ENCODE assay signal across 9 cellular contexts in genomic region chr11:71639520-71639849, GRCh38. TPM values are rescaled to one million over a fixed set of nuclear protein-coding genes. Genes with fewer than 3 reads are reported as not detected.
DNase-seq lines count a peak whose midpoint lies in the region; ATAC-seq and TF ChIP-seq lines count a peak whose summit lies in the region.
"Not testable (repeated sequence)": the region's sequence is repeated elsewhere in the genome, so short reads cannot be mapped to it uniquely, and the experiment has no call there.
"Had no signal": no experiment of that assay in that cellular context is flagged by ENCODE, and none has a peak within 500 bp of the region (broad histone marks: within the 10 kb centered on the region; RNA-seq: fewer than 3 reads in every experiment).

No MANE protein-coding gene starts in this region.

- H3K9me3 ChIP-seq in SU-DHL-6 (ENCODE audit: insufficient read depth, low read length); lower lobe of right lung: not testable (repeated sequence)

- not testable (repeated sequence) for H3K9ac ChIP-seq in SU-DHL-6 (ENCODE audit: low read length)

- H3K9me2 ChIP-seq in SU-DHL-6 (replicated peaks; ENCODE audit: insufficient read depth, low read length), result not testable (repeated sequence)

- not testable (repeated sequence) for H3K79me2 ChIP-seq in SU-DHL-6 (ENCODE audit: insufficient read depth, low read length)

- not testable (repeated sequence) for H4K20me1 ChIP-seq in SU-DHL-6 (ENCODE audit: low read depth, low read length)

- not testable (repeated sequence) for H3K4me3 ChIP-seq in NB4 (ENCODE audit: low read depth, low read length); SU-DHL-6 (ENCODE audit: insufficient read depth, low read length, poor library complexity, severe bottlenecking)
- peak overlapping the region; percentile 25 for H3K4me3 ChIP-seq in fibroblast of villous mesenchyme (ENCODE audit: low read depth, low read length)
- H3K4me3 ChIP-seq in lower lobe of right lung, result peak overlapping the region; percentile 44
- H3K4me3 ChIP-seq in skeletal muscle cell (ENCODE audit: low read depth, low read length), result peak overlapping the region; percentile 33

- H3K4me3 Mint-ChIP-seq in central memory CD8-positive, alpha-beta T cell, result peak overlapping the region; percentile 44

- not testable (repeated sequence) for H3K4me1 Mint-ChIP-seq in central memory CD8-positive, alpha-beta T cell

- not testable (repeated sequence) for TF ChIP-seq CTCF in NB4 (IDR thresholded peaks at IDR 0.05; ENCODE audit: low read depth, low read length); fibroblast of villous mesenchyme (IDR thresholded peaks at IDR 0.05; ENCODE audit: insufficient read depth, low read depth, low read length)
- peak; percentile 5 for TF ChIP-seq CTCF in SU-DHL-6 (IDR thresholded peaks at IDR 0.05; ENCODE audit: insufficient read depth, low read length, poor library complexity, severe bottlenecking)
- peak; percentile 14 for TF ChIP-seq CTCF in lower lobe of right lung (IDR thresholded peaks at IDR 0.05)

- not testable (repeated sequence) for H3K4me1 ChIP-seq in lower lobe of right lung

- H3F3A ChIP-seq in SU-DHL-6 (ENCODE audit: insufficient read depth), result not testable (repeated sequence)

- TF ChIP-seq POLR2A in NB4 (IDR thresholded peaks at IDR 0.05; ENCODE audit: extremely low read depth, insufficient read length), result not testable (repeated sequence)

- H3K4me2 ChIP-seq in SU-DHL-6 (ENCODE audit: low read depth, low read length, poor library complexity, severe bottlenecking), result not testable (repeated sequence)

- not testable (repeated sequence) for H3K9me3 Mint-ChIP-seq in central memory CD8-positive, alpha-beta T cell

- ATAC-seq in central memory CD8-positive, alpha-beta T cell (replicated peaks; ENCODE audit: extremely low read depth, poor library complexity, severe bottlenecking); lower lobe of right lung: not testable (repeated sequence)

- H2AFZ ChIP-seq in SU-DHL-6 (ENCODE audit: low read depth, low read length, severe bottlenecking), result not testable (repeated sequence)

- intact Hi-C loops in lower lobe of right lung (cut with DNase I), result not testable (repeated sequence)

- peaks cover 41% of the 10 kb centered on the region for H3K27me3 Mint-ChIP-seq in central memory CD8-positive, alpha-beta T cell

- peaks cover 12% of the 10 kb centered on the region for H3K36me3 Mint-ChIP-seq in central memory CD8-positive, alpha-beta T cell (ENCODE audit: insufficient read depth)

- DNase-seq in 8988T, result peak; percentile 26
- peak; percentile 3 for DNase-seq in EL
- peak; percentile 11 for DNase-seq in NB4 (ENCODE audit: low read depth)
- not testable (repeated sequence) for DNase-seq in central memory CD8-positive, alpha-beta T cell (ENCODE audit: low spot score in 2 of 2); skeletal muscle cell (ENCODE audit: low read depth)
- peak; percentile 5 for DNase-seq in fibroblast of villous mesenchyme (ENCODE audit: low read depth)
- peak; percentile 46 for DNase-seq in lower lobe of right lung

- H3K36me3 ChIP-seq in SU-DHL-6 (ENCODE audit: low read length); lower lobe of right lung: not testable (repeated sequence)

- not testable (repeated sequence) for H3K27ac Mint-ChIP-seq in central memory CD8-positive, alpha-beta T cell (ENCODE audit: low read depth)

- H3K27ac ChIP-seq in SU-DHL-6 (ENCODE audit: low read depth, low read length); lower lobe of right lung: not testable (repeated sequence)

- H3K27me3 ChIP-seq in SU-DHL-6 (ENCODE audit: low read length); lower lobe of right lung (ENCODE audit: low read depth): not testable (repeated sequence)

RNA-seq across cellular contexts. Expression of gene KRTAP5-11, which starts 56.8 kb away (rescaled TPM):
- total RNA-seq in fibroblast of villous mesenchyme (not detected in 2 replicates), lower lobe of right lung (not detected)
- total RNA-seq: neural crest cell had no signal
